8 cellular contexts compared by ENCODE assay signal in the genomic region with DNA sequence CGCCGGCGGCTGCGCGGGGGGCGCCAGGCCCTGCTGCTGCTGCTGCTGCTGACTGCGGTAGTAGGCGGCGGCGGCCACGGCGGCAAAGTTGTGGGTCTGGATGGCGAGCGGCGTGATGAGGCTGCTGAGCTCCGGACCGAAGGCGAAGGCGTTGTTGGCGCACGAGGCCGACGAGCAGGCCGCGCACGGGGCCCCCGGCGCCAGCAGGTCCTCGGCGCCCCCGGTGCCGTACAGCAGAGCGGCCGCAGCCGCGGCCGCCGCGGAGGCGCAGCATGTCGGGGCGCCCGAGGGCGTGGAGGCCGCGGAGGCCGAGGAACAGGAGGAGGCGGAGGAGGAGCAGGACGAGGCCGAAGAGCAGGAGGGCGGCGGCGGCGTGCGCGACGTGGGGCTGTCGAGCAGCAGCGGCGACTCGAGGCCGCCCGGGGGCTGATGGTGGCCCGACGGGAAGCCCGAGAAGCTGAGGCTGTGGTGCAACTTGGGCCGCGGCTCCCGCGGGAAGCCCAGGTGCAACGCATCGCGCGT. TPM values are rescaled to one million over a fixed set of nuclear protein-coding genes. Genes with fewer than 3 reads are reported as not detected.
DNase-seq lines count a peak whose midpoint lies in the region; ATAC-seq and TF ChIP-seq lines count a peak whose summit lies in the region.

No MANE protein-coding gene starts in this region.

- no peaks in the 10 kb centered on the region for H3K27me3 Mint-ChIP-seq in activated T-cell treated with anti-CD3 and anti-CD28 coated beads, Interleukin-2, amount 50 U/mL, for 24 hours

- H3K4me3 Mint-ChIP-seq in activated T-cell treated with anti-CD3 and anti-CD28 coated beads, Interleukin-2, amount 50 U/mL, for 24 hours = peak overlapping the region; percentile 95

- peak overlapping the region; percentile 98 for H3K27ac Mint-ChIP-seq in activated T-cell treated with anti-CD3 and anti-CD28 coated beads, Interleukin-2, amount 50 U/mL, for 24 hours

- peaks cover 61% of the 10 kb centered on the region for H3K4me1 Mint-ChIP-seq in activated T-cell treated with anti-CD3 and anti-CD28 coated beads, Interleukin-2, amount 50 U/mL, for 24 hours (ENCODE audit: low read depth)

- peaks cover 61% of the 10 kb centered on the region for H3K36me3 Mint-ChIP-seq in activated T-cell treated with anti-CD3 and anti-CD28 coated beads, Interleukin-2, amount 50 U/mL, for 24 hours (ENCODE audit: low read depth)

- no peaks in the 10 kb centered on the region for H3K9me3 Mint-ChIP-seq in activated T-cell treated with anti-CD3 and anti-CD28 coated beads, Interleukin-2, amount 50 U/mL, for 24 hours

- H3K4me3 ChIP-seq in fibroblast of the aortic adventitia (ENCODE audit: low read depth, low read length) = peak overlapping the region; percentile 76

- peak; percentile 64 for DNase-seq in activated CD4-positive, CD25-positive, alpha-beta regulatory T cell treated with anti-CD3 and anti-CD28 coated beads, Interleukin-2, amount 50 U/mL, for 72 hours
- DNase-seq in activated T-cell treated with anti-CD3 and anti-CD28 coated beads, Interleukin-2, amount 50 U/mL, for 24 hours = no peak
- DNase-seq in fibroblast of the aortic adventitia (ENCODE audit: low read depth) (peak; percentile 52), putamen (ENCODE audit: low spot score) (peak; percentile 8), islet precursor cell (no peak), SHP77 (lab: John Stamatoyannopoulos, UW) (no peak)

- ATAC-seq in activated CD4-positive, CD25-positive, alpha-beta regulatory T cell treated with anti-CD3 and anti-CD28 coated beads, Interleukin-2, amount 50 U/mL, for 24 hours = no peak
- ATAC-seq in GM21526 (IDR thresholded peaks at IDR 0.05; ENCODE audit: low FRiP score, unreplicated experiment) = no peak

- no peak for TF ChIP-seq CTCF in fibroblast of the aortic adventitia (IDR thresholded peaks at IDR 0.05; ENCODE audit: insufficient read depth, low read length)

RNA-seq across cellular contexts. Expression of a gene that starts 1.8 kb away (rescaled TPM):
- total RNA-seq in fibroblast of the aortic adventitia (ENCODE audit: low replicate concordance) = 34.3 and 50.4 TPM in 2 replicates

Comparison
In these comparisons a context has a peak if more than half of its experiments do, and no peak if none do; other contexts are left out.
1. DNase-seq: peak in activated CD4-positive, CD25-positive, alpha-beta regulatory T cell treated with anti-CD3 and anti-CD28 coated beads, Interleukin-2, amount 50 U/mL, for 72 hours (single experiment), fibroblast of the aortic adventitia (single experiment) and putamen (single experiment); none in activated T-cell treated with anti-CD3 and anti-CD28 coated beads, Interleukin-2, amount 50 U/mL, for 24 hours (single experiment), islet precursor cell (single experiment) and SHP77 (0 of 2).